ENCODE assay signal across 1 cellular context in the genomic region with DNA sequence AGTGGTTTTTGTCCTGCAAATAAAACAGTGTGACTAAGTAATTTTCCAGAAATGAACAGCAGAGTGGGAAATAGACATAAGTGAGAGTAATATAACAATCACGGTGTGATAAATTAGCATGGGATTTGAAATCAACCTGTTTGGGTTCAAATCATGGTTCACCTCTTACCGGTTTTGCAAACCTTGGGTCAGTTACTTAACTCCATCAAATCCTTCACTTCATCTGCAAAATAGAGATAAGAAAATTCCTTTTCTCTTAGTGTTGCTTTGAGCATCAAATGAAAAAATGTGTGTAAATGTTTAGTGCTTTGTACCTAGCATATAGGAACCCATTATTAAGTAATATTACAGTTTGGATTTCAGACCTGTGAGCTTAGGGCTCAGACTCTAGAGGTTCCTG.
TF ChIP-seq lines count a peak whose summit lies in the region.

No MANE protein-coding gene starts in this region.

TF ChIP-seq in WTC11, 78 proteins besides CTCF, POLR2A, EP300 and RAD21 (continued from another document):
- TF ChIP-seq, protein P1, sequence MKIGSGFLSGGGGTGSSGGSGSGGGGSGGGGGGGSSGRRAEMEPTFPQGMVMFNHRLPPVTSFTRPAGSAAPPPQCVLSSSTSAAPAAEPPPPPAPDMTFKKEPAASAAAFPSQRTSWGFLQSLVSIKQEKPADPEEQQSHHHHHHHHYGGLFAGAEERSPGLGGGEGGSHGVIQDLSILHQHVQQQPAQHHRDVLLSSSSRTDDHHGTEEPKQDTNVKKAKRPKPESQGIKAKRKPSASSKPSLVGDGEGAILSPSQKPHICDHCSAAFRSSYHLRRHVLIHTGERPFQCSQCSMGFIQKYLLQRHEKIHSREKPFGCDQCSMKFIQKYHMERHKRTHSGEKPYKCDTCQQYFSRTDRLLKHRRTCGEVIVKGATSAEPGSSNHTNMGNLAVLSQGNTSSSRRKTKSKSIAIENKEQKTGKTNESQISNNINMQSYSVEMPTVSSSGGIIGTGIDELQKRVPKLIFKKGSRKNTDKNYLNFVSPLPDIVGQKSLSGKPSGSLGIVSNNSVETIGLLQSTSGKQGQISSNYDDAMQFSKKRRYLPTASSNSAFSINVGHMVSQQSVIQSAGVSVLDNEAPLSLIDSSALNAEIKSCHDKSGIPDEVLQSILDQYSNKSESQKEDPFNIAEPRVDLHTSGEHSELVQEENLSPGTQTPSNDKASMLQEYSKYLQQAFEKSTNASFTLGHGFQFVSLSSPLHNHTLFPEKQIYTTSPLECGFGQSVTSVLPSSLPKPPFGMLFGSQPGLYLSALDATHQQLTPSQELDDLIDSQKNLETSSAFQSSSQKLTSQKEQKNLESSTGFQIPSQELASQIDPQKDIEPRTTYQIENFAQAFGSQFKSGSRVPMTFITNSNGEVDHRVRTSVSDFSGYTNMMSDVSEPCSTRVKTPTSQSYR (CRISPR knock-in tag; IDR thresholded peaks at IDR 0.05) = no peak
- no peak for TF ChIP-seq ZNF232 (CRISPR knock-in tag; IDR thresholded peaks at IDR 0.05)
- no peak for TF ChIP-seq CREM (CRISPR knock-in tag; IDR thresholded peaks at IDR 0.05)
- TF ChIP-seq, protein P2, sequence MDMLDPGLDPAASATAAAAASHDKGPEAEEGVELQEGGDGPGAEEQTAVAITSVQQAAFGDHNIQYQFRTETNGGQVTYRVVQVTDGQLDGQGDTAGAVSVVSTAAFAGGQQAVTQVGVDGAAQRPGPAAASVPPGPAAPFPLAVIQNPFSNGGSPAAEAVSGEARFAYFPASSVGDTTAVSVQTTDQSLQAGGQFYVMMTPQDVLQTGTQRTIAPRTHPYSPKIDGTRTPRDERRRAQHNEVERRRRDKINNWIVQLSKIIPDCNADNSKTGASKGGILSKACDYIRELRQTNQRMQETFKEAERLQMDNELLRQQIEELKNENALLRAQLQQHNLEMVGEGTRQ (CRISPR knock-in tag; IDR thresholded peaks at IDR 0.05) = no peak
- TF ChIP-seq, protein P3, sequence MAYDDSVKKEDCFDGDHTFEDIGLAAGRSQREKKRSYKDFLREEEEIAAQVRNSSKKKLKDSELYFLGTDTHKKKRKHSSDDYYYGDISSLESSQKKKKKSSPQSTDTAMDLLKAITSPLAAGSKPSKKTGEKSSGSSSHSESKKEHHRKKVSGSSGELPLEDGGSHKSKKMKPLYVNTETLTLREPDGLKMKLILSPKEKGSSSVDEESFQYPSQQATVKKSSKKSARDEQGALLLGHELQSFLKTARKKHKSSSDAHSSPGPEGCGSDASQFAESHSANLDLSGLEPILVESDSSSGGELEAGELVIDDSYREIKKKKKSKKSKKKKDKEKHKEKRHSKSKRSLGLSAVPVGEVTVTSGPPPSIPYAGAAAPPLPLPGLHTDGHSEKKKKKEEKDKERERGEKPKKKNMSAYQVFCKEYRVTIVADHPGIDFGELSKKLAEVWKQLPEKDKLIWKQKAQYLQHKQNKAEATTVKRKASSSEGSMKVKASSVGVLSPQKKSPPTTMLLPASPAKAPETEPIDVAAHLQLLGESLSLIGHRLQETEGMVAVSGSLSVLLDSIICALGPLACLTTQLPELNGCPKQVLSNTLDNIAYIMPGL (CRISPR knock-in tag; IDR thresholded peaks at IDR 0.05) = no peak
- no peak for TF ChIP-seq ZBTB21 (CRISPR knock-in tag; IDR thresholded peaks at IDR 0.05; ENCODE audit: borderline replicate concordance)
- no peak for TF ChIP-seq ZNF671 (CRISPR knock-in tag; IDR thresholded peaks at IDR 0.05)
- no peak for TF ChIP-seq OVOL2 (CRISPR knock-in tag; IDR thresholded peaks at IDR 0.05; ENCODE audit: borderline replicate concordance)
- TF ChIP-seq, protein P4, sequence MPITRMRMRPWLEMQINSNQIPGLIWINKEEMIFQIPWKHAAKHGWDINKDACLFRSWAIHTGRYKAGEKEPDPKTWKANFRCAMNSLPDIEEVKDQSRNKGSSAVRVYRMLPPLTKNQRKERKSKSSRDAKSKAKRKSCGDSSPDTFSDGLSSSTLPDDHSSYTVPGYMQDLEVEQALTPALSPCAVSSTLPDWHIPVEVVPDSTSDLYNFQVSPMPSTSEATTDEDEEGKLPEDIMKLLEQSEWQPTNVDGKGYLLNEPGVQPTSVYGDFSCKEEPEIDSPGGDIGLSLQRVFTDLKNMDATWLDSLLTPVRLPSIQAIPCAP (CRISPR knock-in tag; IDR thresholded peaks at IDR 0.05) = no peak
- TF ChIP-seq NFE2L1 (CRISPR knock-in tag; IDR thresholded peaks at IDR 0.05) = no peak
- TF ChIP-seq ATF1 (CRISPR knock-in tag; IDR thresholded peaks at IDR 0.05) = no peak
TF ChIP-seq in WTC11: peak in this region for 0.
